Comparison of ENCODE assay signal across 1 cellular context in the genomic region with DNA sequence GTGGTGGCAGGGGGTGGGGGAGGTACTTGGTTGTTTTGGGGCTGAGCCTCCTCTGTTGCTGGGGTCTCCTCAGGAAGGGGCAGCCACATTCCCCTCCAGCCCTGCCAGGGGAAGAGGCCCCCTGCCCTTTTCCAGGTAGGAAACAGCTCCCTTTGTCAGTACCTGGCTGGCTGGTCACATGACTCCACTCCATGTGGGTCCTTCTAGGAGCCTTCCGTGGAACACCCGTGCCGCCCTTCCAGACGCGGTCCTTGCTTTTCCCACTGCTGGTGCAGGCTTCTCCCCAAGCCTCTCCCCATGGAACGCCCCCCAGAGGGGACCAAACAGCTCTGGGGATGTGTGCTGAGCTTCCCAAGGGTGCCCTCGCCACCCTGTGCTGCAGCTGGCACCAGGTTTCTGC.
A peak's percentile ranks its signal among the peaks of the same experiment; 100 is the strongest.
TF ChIP-seq lines count a peak whose summit lies in the region.

No MANE protein-coding gene starts in this region.

TF ChIP-seq in WTC11, 78 proteins besides CTCF, POLR2A, EP300 and RAD21 (continued from another document):
- TF ChIP-seq, protein P1, sequence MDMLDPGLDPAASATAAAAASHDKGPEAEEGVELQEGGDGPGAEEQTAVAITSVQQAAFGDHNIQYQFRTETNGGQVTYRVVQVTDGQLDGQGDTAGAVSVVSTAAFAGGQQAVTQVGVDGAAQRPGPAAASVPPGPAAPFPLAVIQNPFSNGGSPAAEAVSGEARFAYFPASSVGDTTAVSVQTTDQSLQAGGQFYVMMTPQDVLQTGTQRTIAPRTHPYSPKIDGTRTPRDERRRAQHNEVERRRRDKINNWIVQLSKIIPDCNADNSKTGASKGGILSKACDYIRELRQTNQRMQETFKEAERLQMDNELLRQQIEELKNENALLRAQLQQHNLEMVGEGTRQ (CRISPR knock-in tag; IDR thresholded peaks at IDR 0.05), result peak; percentile 69
- TF ChIP-seq ETV6 (CRISPR knock-in tag; IDR thresholded peaks at IDR 0.05), result no peak
- TF ChIP-seq, protein P2, sequence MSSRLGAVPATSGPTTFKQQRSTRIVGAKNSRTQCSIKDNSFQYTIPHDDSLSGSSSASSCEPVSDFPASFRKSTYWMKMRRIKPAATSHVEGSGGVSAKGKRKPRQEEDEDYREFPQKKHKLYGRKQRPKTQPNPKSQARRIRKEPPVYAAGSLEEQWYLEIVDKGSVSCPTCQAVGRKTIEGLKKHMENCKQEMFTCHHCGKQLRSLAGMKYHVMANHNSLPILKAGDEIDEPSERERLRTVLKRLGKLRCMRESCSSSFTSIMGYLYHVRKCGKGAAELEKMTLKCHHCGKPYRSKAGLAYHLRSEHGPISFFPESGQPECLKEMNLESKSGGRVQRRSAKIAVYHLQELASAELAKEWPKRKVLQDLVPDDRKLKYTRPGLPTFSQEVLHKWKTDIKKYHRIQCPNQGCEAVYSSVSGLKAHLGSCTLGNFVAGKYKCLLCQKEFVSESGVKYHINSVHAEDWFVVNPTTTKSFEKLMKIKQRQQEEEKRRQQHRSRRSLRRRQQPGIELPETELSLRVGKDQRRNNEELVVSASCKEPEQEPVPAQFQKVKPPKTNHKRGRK (CRISPR knock-in tag; IDR thresholded peaks at IDR 0.05; ENCODE audit: borderline replicate concordance), result no peak
- no peak for TF ChIP-seq ZNF317 (CRISPR knock-in tag; IDR thresholded peaks at IDR 0.05; ENCODE audit: borderline replicate concordance, low read depth)
- TF ChIP-seq, protein P3, sequence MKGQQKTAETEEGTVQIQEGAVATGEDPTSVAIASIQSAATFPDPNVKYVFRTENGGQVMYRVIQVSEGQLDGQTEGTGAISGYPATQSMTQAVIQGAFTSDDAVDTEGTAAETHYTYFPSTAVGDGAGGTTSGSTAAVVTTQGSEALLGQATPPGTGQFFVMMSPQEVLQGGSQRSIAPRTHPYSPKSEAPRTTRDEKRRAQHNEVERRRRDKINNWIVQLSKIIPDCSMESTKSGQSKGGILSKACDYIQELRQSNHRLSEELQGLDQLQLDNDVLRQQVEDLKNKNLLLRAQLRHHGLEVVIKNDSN (CRISPR knock-in tag; IDR thresholded peaks at IDR 0.05), result peak; percentile 60; the same call in 1 of the 2 replicates
